ENCODE assay signal across 1 cellular context in genomic region chr20:32582659-32583580, GRCh38.
A peak's percentile ranks its signal among the peaks of the same experiment; 100 is the strongest.
TF ChIP-seq lines count a peak whose summit lies in the region.

No MANE protein-coding gene starts in this region.

TF ChIP-seq in GM12878, 131 proteins besides CTCF, POLR2A, EP300 and RAD21 (continued from another document):
- TF ChIP-seq, protein P1, sequence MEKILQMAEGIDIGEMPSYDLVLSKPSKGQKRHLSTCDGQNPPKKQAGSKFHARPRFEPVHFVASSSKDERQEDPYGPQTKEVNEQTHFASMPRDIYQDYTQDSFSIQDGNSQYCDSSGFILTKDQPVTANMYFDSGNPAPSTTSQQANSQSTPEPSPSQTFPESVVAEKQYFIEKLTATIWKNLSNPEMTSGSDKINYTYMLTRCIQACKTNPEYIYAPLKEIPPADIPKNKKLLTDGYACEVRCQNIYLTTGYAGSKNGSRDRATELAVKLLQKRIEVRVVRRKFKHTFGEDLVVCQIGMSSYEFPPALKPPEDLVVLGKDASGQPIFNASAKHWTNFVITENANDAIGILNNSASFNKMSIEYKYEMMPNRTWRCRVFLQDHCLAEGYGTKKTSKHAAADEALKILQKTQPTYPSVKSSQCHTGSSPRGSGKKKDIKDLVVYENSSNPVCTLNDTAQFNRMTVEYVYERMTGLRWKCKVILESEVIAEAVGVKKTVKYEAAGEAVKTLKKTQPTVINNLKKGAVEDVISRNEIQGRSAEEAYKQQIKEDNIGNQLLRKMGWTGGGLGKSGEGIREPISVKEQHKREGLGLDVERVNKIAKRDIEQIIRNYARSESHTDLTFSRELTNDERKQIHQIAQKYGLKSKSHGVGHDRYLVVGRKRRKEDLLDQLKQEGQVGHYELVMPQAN (conservative IDR thresholded peaks at IDR 0.05) = 0 out of 2 replicates have a peak, but pooled peaks have one; percentile 25
- no peak for TF ChIP-seq KDM1A (IDR thresholded peaks at IDR 0.05; ENCODE audit: borderline replicate concordance)
- no peak for TF ChIP-seq BMI1 (IDR thresholded peaks at IDR 0.05; ENCODE audit: borderline replicate concordance)
- no peak for TF ChIP-seq BCL11A (IDR thresholded peaks at IDR 0.05; ENCODE audit: low read depth, low read length)
- TF ChIP-seq POLR2AphosphoS2 (IDR thresholded peaks at IDR 0.05; ENCODE audit: low read depth, low read length) = no peak
